8 cellular contexts compared by ENCODE assay signal in genomic region chr5:140563554-140563953, GRCh38. TPM values are rescaled to one million over a fixed set of nuclear protein-coding genes. Genes with fewer than 3 reads are reported as not detected.
A peak's percentile ranks its signal among the peaks of the same experiment; 100 is the strongest.
DNase-seq lines count a peak whose midpoint lies in the region; ATAC-seq and TF ChIP-seq lines count a peak whose summit lies in the region.

No MANE protein-coding gene starts in this region.

- CTCF ChIA-PET in GM10248 (lab: Yijun Ruan, JAX): interaction anchor here (1.1 to 1.8 kb wide), 2 partner anchors 15 to 71 kb away, joined by 3 to 4 read pairs; no protein-coding TSS in a partner anchor

- H3K27me3 ChIP-seq in H7 (ENCODE audit: control insufficient read depth, insufficient read depth, low read length) (no peaks in the 10 kb centered on the region), WERI-Rb-1 (ENCODE audit: insufficient read depth, low read depth, severe bottlenecking) (no peaks in the 10 kb centered on the region)

- H3K27ac Mint-ChIP-seq in glutamatergic neuron (ENCODE audit: unreplicated experiment): peak overlapping the region; percentile 93

- ATAC-seq in GM19467 (IDR thresholded peaks at IDR 0.05; ENCODE audit: unreplicated experiment): no peak

- in situ Hi-C loops in KBM-7 (cut with MboI; ENCODE audit: low pct_unique_long_range_greater_than_20kb, low sequenced_read_pairs): no loop called here

- TF ChIP-seq CTCF in WERI-Rb-1 (IDR thresholded peaks at IDR 0.05; ENCODE audit: low read depth, low read length) (no peak), glutamatergic neuron (IDR thresholded peaks at IDR 0.05; ENCODE audit: partially characterized antibody, unreplicated experiment) (no peak), GM10248 (IDR thresholded peaks at IDR 0.05; ENCODE audit: control extremely low read depth, extremely low read depth, low read depth, missing control alignments) (no peak)

- DNase-seq in H7 (no peak), WERI-Rb-1 (no peak), glutamatergic neuron (no peak), NCI-H128 (lab: John Stamatoyannopoulos, UW; ENCODE audit: unreplicated experiment) (no peak), KBM-7 (no peak), GM10248 (ENCODE audit: extremely low spot score) (no peak)

- peak overlapping the region; percentile 95 for H3K4me3 Mint-ChIP-seq in glutamatergic neuron (ENCODE audit: unreplicated experiment)

- H3K36me3 Mint-ChIP-seq in glutamatergic neuron (ENCODE audit: unreplicated experiment): no peaks in the 10 kb centered on the region

- H3K27ac ChIP-seq in WERI-Rb-1: peak overlapping the region; percentile 93
- peak overlapping the region in 18 of 21 experiments; percentile 66 to 95 (median 89) for H3K27ac ChIP-seq in skin epidermis

- POLR2A ChIA-PET in GM10248 (lab: Yijun Ruan, JAX): interaction anchor here (3.3 kb wide), 1 partner anchor 16 kb away, joined by 18 read pairs; the partner anchor contains the start of gene EIF4EBP3

- peaks cover 5% of the 10 kb centered on the region for H3K4me1 Mint-ChIP-seq in glutamatergic neuron (ENCODE audit: low read depth, unreplicated experiment)

- peak overlapping the region; percentile 79 for H3K4me3 ChIP-seq in H7 (ENCODE audit: insufficient read depth, low read depth, low read length)
- H3K4me3 ChIP-seq in WERI-Rb-1 (ENCODE audit: low read depth, low read length): peak overlapping the region; percentile 89
- H3K4me3 ChIP-seq in skin epidermis: peak overlapping the region; percentile 58 to 85 (median 65)

- H3K27me3 Mint-ChIP-seq in glutamatergic neuron (ENCODE audit: unreplicated experiment): peaks cover 20% of the 10 kb centered on the region

- H3K9me3 Mint-ChIP-seq in glutamatergic neuron (ENCODE audit: unreplicated experiment): peaks cover 17% of the 10 kb centered on the region

- H3K9me3 ChIP-seq in WERI-Rb-1 (ENCODE audit: severe bottlenecking): no peaks in the 10 kb centered on the region

- H3K36me3 ChIP-seq in H7 (replicated peaks; ENCODE audit: control insufficient read depth, insufficient read depth, low read length): peaks cover 8% of the 10 kb centered on the region
- H3K36me3 ChIP-seq in WERI-Rb-1: peaks cover 35% of the 10 kb centered on the region

RNA-seq across cellular contexts. Expression of gene APBB3, which starts 0.8 kb away (rescaled TPM):
- total RNA-seq in H7 (2014; rRNA removed; shearing (Covaris generic)): 9.2 and 24.0 TPM in 2 replicates
- total RNA-seq in glutamatergic neuron (ENCODE audit: unreplicated experiment): 103 TPM

RNA-seq across cellular contexts. Expression of gene SLC35A4, which starts 1.1 kb away (rescaled TPM):
- total RNA-seq in H7 (2014; rRNA removed; shearing (Covaris generic)): 22.6 and 31.7 TPM in 2 replicates
- 50.7 TPM for total RNA-seq in glutamatergic neuron (ENCODE audit: unreplicated experiment)

RNA-seq across cellular contexts. Expression of gene SRA1, which starts 6.3 kb away (rescaled TPM):
- total RNA-seq in H7 (2014; rRNA removed; shearing (Covaris generic)): 26.7 and 36.4 TPM in 2 replicates
- total RNA-seq in glutamatergic neuron (ENCODE audit: unreplicated experiment): 45.0 TPM

RNA-seq across cellular contexts. Expression of gene EIF4EBP3, which starts 16.1 kb away (rescaled TPM):
- 0.28 and 2.2 TPM in 2 replicates for total RNA-seq in H7 (2014; rRNA removed; shearing (Covaris generic))
- 7.0 TPM for total RNA-seq in glutamatergic neuron (ENCODE audit: unreplicated experiment)
